ENCODE assay signal across 23 cellular contexts in the genomic region with DNA sequence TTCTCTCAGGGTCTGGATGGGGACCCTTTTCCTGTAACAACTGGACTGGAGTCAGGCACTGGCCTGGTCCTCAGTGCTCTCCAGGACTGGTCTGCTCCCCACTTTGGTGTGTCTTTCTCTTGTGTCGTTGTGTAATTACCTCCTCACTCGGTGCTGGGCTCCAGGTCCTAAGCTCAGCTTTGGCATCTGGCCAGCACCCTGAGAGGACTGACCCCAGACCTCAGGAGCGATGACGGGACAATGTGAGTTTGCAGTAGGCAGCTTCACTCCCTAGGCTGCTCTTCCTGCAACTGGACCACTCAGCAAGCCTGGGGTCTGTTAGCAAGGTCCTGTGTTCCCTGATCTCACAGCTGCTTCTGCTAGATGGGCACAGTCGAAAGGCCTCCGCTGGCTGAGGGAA.
"Had no signal": no experiment of that assay in that cellular context is flagged by ENCODE, and none has a peak within 500 bp of the region (broad histone marks: within the 10 kb centered on the region; RNA-seq: fewer than 3 reads in every experiment).

No MANE protein-coding gene starts in this region.

- H3K27me3 ChIP-seq: esophagus squamous epithelium, gastroesophageal sphincter, vagina had no signal

- H3K4me1 Mint-ChIP-seq: immature natural killer cell had no signal

- H3K27ac Mint-ChIP-seq: immature natural killer cell; naive thymus-derived CD8-positive, alpha-beta T cell; type B pancreatic cell had no signal

- H3K4me3 Mint-ChIP-seq: immature natural killer cell; naive thymus-derived CD8-positive, alpha-beta T cell; type B pancreatic cell had no signal

- DNase-seq: central memory CD4-positive, alpha-beta T cell; cortex of kidney; dorsolateral prefrontal cortex; effector CD8-positive, alpha-beta T cell; esophagus squamous epithelium; foreskin fibroblast; glutamatergic neuron; immature natural killer cell; left ventricle myocardium inferior; mucosa of descending colon; naive thymus-derived CD8-positive, alpha-beta T cell; nucleus accumbens; psoas muscle; small intestine; stimulated activated CD4-positive, alpha-beta T cell treated with anti-CD3 and anti-CD28 coated beads, Interleukin-12 subunit alpha, Interleukin-12 subunit beta, amount 100 ng/mL, for 4 hours; stimulated activated CD4-positive, alpha-beta T cell treated with anti-CD3 and anti-CD28 coated beads, Interleukin-2, amount 100 ng/mL, for 48 hours; stimulated activated naive CD4-positive, alpha-beta T cell treated with Interleukin-2 at 50 U/mL for 16 hours had no signal

- H3K36me3 ChIP-seq: esophagus squamous epithelium, gastroesophageal sphincter, left ventricle myocardium inferior, vagina had no signal

- H3K4me3 ChIP-seq: dorsolateral prefrontal cortex, esophagus squamous epithelium, gastroesophageal sphincter, left ventricle myocardium inferior, lung, mucosa of descending colon, psoas muscle, vagina had no signal

- H3K27me3 Mint-ChIP-seq: type B pancreatic cell had no signal

- H3K9me3 ChIP-seq: psoas muscle, vagina had no signal

- H3K27ac ChIP-seq: epithelial cell of prostate, esophagus squamous epithelium, left ventricle myocardium inferior, parathyroid adenoma, psoas muscle, vagina had no signal

- H3K4me1 ChIP-seq: parathyroid adenoma, psoas muscle, vagina had no signal

- ATAC-seq: gastroesophageal sphincter; mucosa of descending colon; naive thymus-derived CD8-positive, alpha-beta T cell; psoas muscle had no signal
